10 cellular contexts compared by ENCODE assay signal in genomic region chr17:42389902-42390301, GRCh38. TPM values are rescaled to one million over a fixed set of nuclear protein-coding genes. Genes with fewer than 3 reads are reported as not detected.
DNase-seq lines count a peak whose midpoint lies in the region; ATAC-seq and TF ChIP-seq lines count a peak whose summit lies in the region.
"Had no signal": no experiment of that assay in that cellular context is flagged by ENCODE, and none has a peak within 500 bp of the region (broad histone marks: within the 10 kb centered on the region; RNA-seq: fewer than 3 reads in every experiment).

No MANE protein-coding gene starts in this region.

- peaks cover 13% of the 10 kb centered on the region for H3K79me2 ChIP-seq in parathyroid adenoma

- peaks cover 34% of the 10 kb centered on the region for H3K4me1 ChIP-seq in CD4-positive, alpha-beta memory T cell (ENCODE audit: insufficient read depth, low read length)
- H3K4me1 ChIP-seq in parathyroid adenoma: peaks cover 7% of the 10 kb centered on the region

- peaks cover 0 to 12% of the 10 kb centered on the region in 2 donors for H3K36me3 Mint-ChIP-seq in CD4-positive, alpha-beta memory T cell

- peak overlapping the region; percentile 99 for H3K27ac ChIP-seq in CD4-positive, alpha-beta memory T cell (ENCODE audit: low read depth, low read length)
- H3K27ac ChIP-seq in coronary artery (peak overlapping the region; percentile 19 to 92), parathyroid adenoma (no peak overlapping the region)

- intact Hi-C loops in CD4-positive, alpha-beta memory T cell (cut with micrococcal nuclease): loop anchor here (5.0 to 10.0 kb wide), 2 partner anchors 68 to 705 kb away; partner anchors contain the start of gene EIF1

- POLR2A ChIA-PET in CD4-positive, alpha-beta memory T cell (lab: Charles Lee; ENCODE audit: partially characterized antibody): interaction anchor here (0.8 to 3.4 kb wide), 9 partner anchors 10 to 278 kb away, joined by 3 to 58 read pairs (median 20); partner anchors contain the start of genes CAVIN1, DHX58, STAT5A and STAT5B

- H3K27ac Mint-ChIP-seq in CD4-positive, alpha-beta memory T cell: peak overlapping the region; percentile 99 to 100 (median 100)

- peak overlapping the region; percentile 41 for H2AFZ ChIP-seq in parathyroid adenoma

- no peak for ATAC-seq in HG03520 (IDR thresholded peaks at IDR 0.05; ENCODE audit: unreplicated experiment)

- H3K9me3 ChIP-seq in CD4-positive, alpha-beta memory T cell (ENCODE audit: control insufficient read depth in 1 of 2, low read length in 2 of 2): no peaks in the 10 kb centered on the region
- no peaks in the 10 kb centered on the region for H3K9me3 ChIP-seq in parathyroid adenoma (ENCODE audit: control insufficient read depth, low read length)

- peak overlapping the region; percentile 5 to 99 (median 70) for H3K4me3 Mint-ChIP-seq in CD4-positive, alpha-beta memory T cell

- H3K4me1 Mint-ChIP-seq in CD4-positive, alpha-beta memory T cell: peaks cover 23 to 45% (median 32%) of the 10 kb centered on the region in 4 donors

- H3K9ac ChIP-seq in parathyroid adenoma: no peak overlapping the region

- H3K4me2 ChIP-seq in parathyroid adenoma (ENCODE audit: low read length): no peak overlapping the region

- H3K36me3 ChIP-seq in CD4-positive, alpha-beta memory T cell (ENCODE audit: insufficient read depth, low read length): no peaks in the 10 kb centered on the region
- H3K36me3 ChIP-seq in parathyroid adenoma (ENCODE audit: control insufficient read depth, insufficient read depth, low read length): no peaks in the 10 kb centered on the region

- CTCF ChIA-PET in CD4-positive, alpha-beta memory T cell (lab: Charles Lee; ENCODE audit: partially characterized antibody): interaction anchor here (1.9 to 2.4 kb wide), 6 partner anchors 9 to 167 kb away, joined by 5 to 12 read pairs (median 10); no protein-coding TSS in a partner anchor

- TF ChIP-seq CTCF in coronary artery (IDR thresholded peaks at IDR 0.05): no peak
- TF ChIP-seq CTCF in parathyroid adenoma (IDR thresholded peaks at IDR 0.05): no peak

- no peaks in the 10 kb centered on the region for H3K27me3 Mint-ChIP-seq in CD4-positive, alpha-beta memory T cell

- no peak overlapping the region for H3K4me3 ChIP-seq in CD4-positive, alpha-beta memory T cell (ENCODE audit: low read length in 2 of 2)
- no peak overlapping the region for H3K4me3 ChIP-seq in coronary artery
- no peak overlapping the region for H3K4me3 ChIP-seq in parathyroid adenoma (ENCODE audit: low read depth, low read length)

- H3K27me3 ChIP-seq in CD4-positive, alpha-beta memory T cell (ENCODE audit: insufficient read depth, low read length): no peaks in the 10 kb centered on the region
- H3K27me3 ChIP-seq in parathyroid adenoma (ENCODE audit: control insufficient read depth, insufficient read depth, low read length): no peaks in the 10 kb centered on the region

- peaks cover 0 to 3% (median 0%) of the 10 kb centered on the region in 8 donors for H3K9me3 Mint-ChIP-seq in CD4-positive, alpha-beta memory T cell

- no peak for DNase-seq in CD4-positive, alpha-beta memory T cell
- peak; percentile 12 for DNase-seq in NCI-H146 treated with DMSO at 0.1 percent for 48 hours (lab: John Stamatoyannopoulos, UW; ENCODE audit: unreplicated experiment)
- no peak for DNase-seq in coronary artery (ENCODE audit: low spot score)
- no peak for DNase-seq in NCI-H2171 treated with DMSO at 0.1 percent for 48 hours (lab: John Stamatoyannopoulos, UW)
- no peak for DNase-seq in NCI-H2029 (lab: John Stamatoyannopoulos, UW)
- no peak for DNase-seq in NOMO-1 treated with dmso at 0.1 percent for 144 hours (lab: John Stamatoyannopoulos, UW; ENCODE audit: unreplicated experiment)
- DNase-seq: cortex of kidney, NCI-H1092 had no signal

RNA-seq across cellular contexts. Expression of gene STAT3, which starts 1.7 kb away (rescaled TPM):
- total RNA-seq in CD4-positive, alpha-beta memory T cell: 100 to 1,000 TPM; 129 to 131 TPM
- polyA plus RNA-seq in CD4-positive, alpha-beta memory T cell: 100 to 1,000 TPM; 103 to 147 TPM

RNA-seq across cellular contexts. Expression of gene CAVIN1, which starts 33.2 kb away (rescaled TPM):
- under 1 TPM; 0.52 to 0.61 TPM for total RNA-seq in CD4-positive, alpha-beta memory T cell
- 1 to 10 TPM in 1 of 2 donors, not detected in 1; 1.5 TPM for polyA plus RNA-seq in CD4-positive, alpha-beta memory T cell
